In the genomic region with DNA sequence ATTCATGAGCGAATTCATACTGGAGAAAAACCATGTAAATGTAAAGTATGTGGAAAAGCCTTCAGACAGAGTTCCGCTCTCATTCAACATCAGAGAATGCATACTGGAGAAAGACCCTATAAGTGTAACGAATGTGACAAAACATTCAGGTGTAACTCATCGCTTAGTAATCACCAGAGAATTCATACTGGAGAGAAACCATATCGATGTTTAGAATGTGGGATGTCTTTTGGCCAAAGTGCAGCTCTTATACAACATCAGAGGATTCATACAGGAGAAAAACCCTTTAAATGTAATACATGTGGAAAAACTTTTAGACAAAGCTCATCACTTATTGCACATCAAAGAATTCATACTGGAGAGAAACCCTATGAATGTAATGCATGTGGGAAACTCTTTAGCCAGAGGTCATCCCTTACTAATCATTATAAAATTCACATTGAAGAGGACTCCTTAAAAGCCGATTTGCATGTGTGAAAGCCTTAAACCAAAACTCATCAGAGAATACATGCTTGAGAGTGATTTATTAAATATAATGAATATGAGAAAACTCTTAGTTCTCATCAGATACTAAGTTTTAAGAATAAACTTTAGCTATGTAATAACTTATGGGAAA, we compare ENCODE assay signal across 21 cellular contexts. TPM values are rescaled to one million over a fixed set of nuclear protein-coding genes. Genes with fewer than 3 reads are reported as not detected.
DNase-seq lines count a peak whose midpoint lies in the region; ATAC-seq, FAIRE-seq and TF ChIP-seq lines count a peak whose summit lies in the region.
"Had no signal": no experiment of that assay in that cellular context is flagged by ENCODE, and none has a peak within 500 bp of the region (broad histone marks: within the 10 kb centered on the region; RNA-seq: fewer than 3 reads in every experiment).

No MANE protein-coding gene starts in this region.

- TF ChIP-seq CTCF in A673 (conservative IDR thresholded peaks at IDR 0.05; ENCODE audit: low read depth, low read length): no peak
- no peak for TF ChIP-seq CTCF in HCT116 (IDR thresholded peaks at IDR 0.05 in 2 of 3, conservative IDR thresholded peaks at IDR 0.05 in 1 of 3; ENCODE audit: borderline replicate concordance in 1 of 3, insufficient read depth in 1 of 3, low read depth in 2 of 3, low read length in 2 of 3)
- TF ChIP-seq CTCF in coronary artery (IDR thresholded peaks at IDR 0.05): no peak

- peaks cover 54% of the 10 kb centered on the region for H3K9me3 ChIP-seq in A673 (ENCODE audit: low read depth, low read length, poor library complexity, severe bottlenecking)
- peaks cover 29 to 66% of the 10 kb centered on the region in 2 experiments for H3K9me3 ChIP-seq in HCT116 (ENCODE audit: control insufficient read depth in 1 of 2, insufficient read depth in 1 of 2, low read depth in 1 of 2, low read length in 2 of 2)

- TSS peak; percentile 11 for BruUV-seq in A673 (replicated peaks; lab: Mats Ljungman, UMichigan)
- no TSS peak for BruUV-seq in HCT116 (replicated peaks; lab: Mats Ljungman, UMichigan)

- no peak overlapping the region for H3K18ac ChIP-seq in mesendoderm (ENCODE audit: low read length)

- POLR2A ChIA-PET in A673 (lab: Charles Lee; ENCODE audit: low non-redundant PET): no interaction called here
- POLR2A ChIA-PET in HCT116 (lab: Charles Lee): no interaction called here

- H3K9ac ChIP-seq in HCT116 (ENCODE audit: low read length) (no peak overlapping the region), mesendoderm (ENCODE audit: low read length) (no peak overlapping the region)

- RAD21 ChIA-PET in HCT116 (lab: Charles Lee; ENCODE audit: low non-redundant PET in 1 of 2, low total read pairs in 2 of 2, uncharacterized antibody in 2 of 2, unreplicated experiment in 2 of 2): no interaction called here

- WGBS in mesendoderm (ENCODE audit: extremely low coverage, insufficient coverage, low lambda C conversion rate): no CpG with 5 or more reads among the region's 6 CpGs

- no peak overlapping the region for H2BK15ac ChIP-seq in mesendoderm (replicated peaks; ENCODE audit: low read depth)

- no peak overlapping the region for H2BK5ac ChIP-seq in mesendoderm (ENCODE audit: low read length)

- no peak for FAIRE-seq in frontal cortex (lab: Jason Lieb, UNC)
- FAIRE-seq: GM19239, HepG2, HTR-8/SVneo had no signal

- no peaks in the 10 kb centered on the region for H3K9me2 ChIP-seq in HCT116 (ENCODE audit: insufficient read depth)

- no peak overlapping the region for H4K5ac ChIP-seq in mesendoderm (ENCODE audit: low read length)

- H4K8ac ChIP-seq in mesendoderm (ENCODE audit: low read depth, low read length): no peak overlapping the region

- H3K4me3 ChIP-seq in A673 (ENCODE audit: low read depth, low read length, poor library complexity, severe bottlenecking): no peak overlapping the region
- no peak overlapping the region for H3K4me3 ChIP-seq in HCT116 (replicated peaks in 1 of 2; ENCODE audit: low read depth in 1 of 2, low read length in 2 of 2)
- peak overlapping the region; percentile 25 for H3K4me3 ChIP-seq in coronary artery
- H3K4me3 ChIP-seq in mesendoderm (ENCODE audit: low read length): peak overlapping the region; percentile 16
- H3K4me3 ChIP-seq: GM23338 had no signal

- no peak overlapping the region for H3K4ac ChIP-seq in mesendoderm (ENCODE audit: low read depth, low read length)

- no peak overlapping the region for H2AK5ac ChIP-seq in mesendoderm (ENCODE audit: low read length)

- no peaks in the 10 kb centered on the region for H3K27me3 ChIP-seq in A673 (replicated peaks; ENCODE audit: insufficient read depth, low read depth, low read length, poor library complexity)
- H3K27me3 ChIP-seq in HCT116 (ENCODE audit: insufficient read depth, low read length): no peaks in the 10 kb centered on the region
- H3K27me3 ChIP-seq in mesendoderm (ENCODE audit: insufficient read depth, low read length, poor library complexity): no peaks in the 10 kb centered on the region
- H3K27me3 ChIP-seq: BE2C had no signal

- no peaks in the 10 kb centered on the region for H3K79me1 ChIP-seq in mesendoderm (ENCODE audit: low read length)

- peaks cover 75% of the 10 kb centered on the region for H3K36me3 ChIP-seq in A673 (ENCODE audit: insufficient read depth, low read length, poor library complexity, severe bottlenecking)
- H3K36me3 ChIP-seq in HCT116 (ENCODE audit: control insufficient read depth in 1 of 2, insufficient read depth in 2 of 2, low read length in 2 of 2): peaks cover 2 to 61% of the 10 kb centered on the region in 2 experiments
- peaks cover 7% of the 10 kb centered on the region for H3K36me3 ChIP-seq in mesendoderm (ENCODE audit: control insufficient read depth, insufficient read depth, low read length)

- intact Hi-C loops in A673 (cut with micrococcal nuclease; ENCODE audit: unreplicated experiment) (no loop called here), HCT116 (cut with micrococcal nuclease) (no loop called here)

- no peak for TF ChIP-seq POLR2A in HCT116 (IDR thresholded peaks at IDR 0.05; ENCODE audit: borderline replicate concordance, extremely low read depth, insufficient read depth, insufficient read length)

- H3K27ac ChIP-seq in A673 (ENCODE audit: low read depth, low read length, poor library complexity, severe bottlenecking): no peak overlapping the region
- H3K27ac ChIP-seq in HCT116 (ENCODE audit: low read depth, low read length): no peak overlapping the region
- H3K27ac ChIP-seq in coronary artery: no peak overlapping the region
- H3K27ac ChIP-seq in mesendoderm (ENCODE audit: low read depth, low read length): no peak overlapping the region

- H3K4me2 ChIP-seq in HCT116 (ENCODE audit: low read length) (no peak overlapping the region), mesendoderm (ENCODE audit: low read length) (no peak overlapping the region)
- H3K4me2 ChIP-seq: GM23338 had no signal

- no peak overlapping the region for H3K23ac ChIP-seq in mesendoderm (ENCODE audit: low read length)

- no peaks in the 10 kb centered on the region for H3K79me2 ChIP-seq in HCT116 (ENCODE audit: insufficient read depth, low read length)
- H3K79me2 ChIP-seq in mesendoderm (ENCODE audit: control insufficient read depth, insufficient read depth, low read length): no peaks in the 10 kb centered on the region

- CTCF ChIA-PET in A673 (lab: Charles Lee): no interaction called here
- CTCF ChIA-PET in HCT116 (lab: Charles Lee): no interaction called here

- no peak for TF ChIP-seq RAD21 in HCT116 (IDR thresholded peaks at IDR 0.05; ENCODE audit: low read depth)

- H4K20me1 ChIP-seq in HCT116 (ENCODE audit: insufficient read depth): no peaks in the 10 kb centered on the region

- no peak for DNase-seq in A673 (ENCODE audit: low spot score)
- no peak for DNase-seq in HCT116 (ENCODE audit: low read depth, low spot score)
- DNase-seq in coronary artery (ENCODE audit: low spot score): no peak
- DNase-seq in mesendoderm: no peak
- no peak for DNase-seq in NCI-H1694 treated with DMSO at 0.1 percent for 48 hours (lab: John Stamatoyannopoulos, UW)
- DNase-seq in T-helper 1 cell: no peak
- DNase-seq in DMS 273 treated with DMSO at 0.1 percent for 48 hours (lab: John Stamatoyannopoulos, UW): no peak
- DNase-seq in frontal cortex (ENCODE audit: low spot score in 2 of 2): no peak
- DNase-seq: BE2C; CD8-positive, alpha-beta T cell; COR-L47; DND-41; GDM1; H9; HFFc6 had no signal

- H3K56ac ChIP-seq in mesendoderm (ENCODE audit: low read length): no peak overlapping the region

- no peak for ATAC-seq in HCT116
- ATAC-seq: CD8-positive, alpha-beta T cell; GM23338; HepG2 had no signal

- H3K4me1 ChIP-seq in A673 (ENCODE audit: insufficient read depth, low read length, poor library complexity, severe bottlenecking) (no peaks in the 10 kb centered on the region), HCT116 (ENCODE audit: control insufficient read depth in 1 of 2, insufficient read depth in 2 of 2, low read length in 2 of 2) (no peaks in the 10 kb centered on the region), mesendoderm (ENCODE audit: control insufficient read depth, low read depth, low read length) (no peaks in the 10 kb centered on the region)
- H3K4me1 ChIP-seq: BE2C had no signal

- H2BK120ac ChIP-seq in mesendoderm (ENCODE audit: low read depth, low read length): no peak overlapping the region

- H2AFZ ChIP-seq in HCT116 (ENCODE audit: low read depth, low read length, poor library complexity, severe bottlenecking): no peak overlapping the region
- H2AFZ ChIP-seq: GM23338 had no signal

RNA-seq across cellular contexts. Expression of gene ZFP2, which starts 11.8 kb away (rescaled TPM):
- total RNA-seq in A673 (2021) (0.24 and 0.43 TPM in 2 replicates), HCT116 (2021; ENCODE audit: unreplicated experiment) (0.57 TPM), frontal cortex (8.2 TPM)
- 0.17 and 0.39 TPM in 2 replicates for polyA plus RNA-seq in HCT116 (2012)
- polyA plus RNA-seq in mesendoderm (2013, experiment 1 of 2): 0.21 TPM
- polyA plus RNA-seq in mesendoderm (2013, experiment 2 of 2): 0.15 TPM
- total RNA-seq: A172 had no signal
- polyA plus RNA-seq: CD14-positive monocyte had no signal

RNA-seq across cellular contexts. Expression of gene ZNF354B, which starts 24.2 kb away (rescaled TPM):
- total RNA-seq in A673 (2021) (13.8 TPM in 2 replicates), HCT116 (2021; ENCODE audit: unreplicated experiment) (11.6 TPM), frontal cortex (29.8 TPM)
- 2.0 and 4.2 TPM in 2 replicates for polyA plus RNA-seq in HCT116 (2012)
- polyA plus RNA-seq in mesendoderm (2013, experiment 1 of 2): 5.0 TPM
- polyA plus RNA-seq in mesendoderm (2013, experiment 2 of 2): 4.6 TPM

RNA-seq across cellular contexts. Expression of gene ZNF454, which starts 57.1 kb away (rescaled TPM):
- 2.4 and 3.4 TPM in 2 replicates for total RNA-seq in A673 (2021)
- total RNA-seq in HCT116 (2021; ENCODE audit: unreplicated experiment): 0.61 TPM
- not detected in 2 replicates for polyA plus RNA-seq in HCT116 (2012)
- polyA plus RNA-seq in mesendoderm (2013, experiment 1 of 2): 1.0 TPM
- 1.1 TPM for polyA plus RNA-seq in mesendoderm (2013, experiment 2 of 2)
- total RNA-seq in frontal cortex: 9.0 TPM
- total RNA-seq: A172; CD8-positive, alpha-beta T cell; H9; HepG2; HFFc6 had no signal
- polyA plus RNA-seq: CD14-positive monocyte had no signal

Comparison
In these comparisons a context has a peak if more than half of its experiments do, and no peak if none do; other contexts are left out.
1. H3K4me3 ChIP-seq: peak in coronary artery (single experiment) and mesendoderm (single experiment); none in A673 (single experiment) and HCT116 (0 of 2).